9 cellular contexts compared by ENCODE assay signal in the genomic region with DNA sequence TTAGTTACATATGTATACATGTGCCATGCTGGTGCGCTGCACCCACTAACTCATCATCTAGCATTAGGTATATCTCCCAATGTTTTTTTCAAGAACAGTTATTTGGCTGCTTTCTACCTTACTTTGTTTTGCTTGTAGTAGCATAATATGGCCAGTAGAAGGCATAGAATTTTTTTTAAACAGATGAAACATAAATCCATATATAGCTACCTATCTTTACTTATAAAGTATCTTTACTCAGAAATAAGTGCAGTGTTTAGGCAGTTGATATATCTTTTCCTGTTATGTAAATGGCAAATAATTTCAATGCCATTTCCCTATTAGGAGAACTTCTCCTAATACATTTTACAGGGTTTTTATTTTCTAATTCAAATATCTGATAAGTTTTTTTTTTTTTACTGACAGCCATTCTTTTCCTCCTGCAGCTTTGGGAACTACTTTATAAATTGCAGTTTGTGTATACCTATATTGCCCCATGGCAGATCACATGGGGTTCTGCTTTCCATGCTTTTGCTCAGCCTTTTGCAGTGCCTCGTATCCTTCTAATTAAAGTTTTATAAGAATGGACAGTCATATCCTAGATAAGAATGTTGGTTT.
DNase-seq lines count a peak whose midpoint lies in the region; ATAC-seq and TF ChIP-seq lines count a peak whose summit lies in the region.
"Had no signal": no experiment of that assay in that cellular context is flagged by ENCODE, and none has a peak within 500 bp of the region (broad histone marks: within the 10 kb centered on the region; RNA-seq: fewer than 3 reads in every experiment).

No MANE protein-coding gene starts in this region.

- intact Hi-C loops in tibial artery (cut with DNase I; ENCODE audit: low total_unique reads), result no loop called here

- H3K4me3 ChIP-seq in GM06990 (replicated peaks; ENCODE audit: low read depth, low read length), result no peak overlapping the region
- H3K4me3 ChIP-seq in Peyer's patch, result no peak overlapping the region
- no peak overlapping the region for H3K4me3 ChIP-seq in tibial artery

- ATAC-seq in foreskin keratinocyte, result peak; percentile 54
- ATAC-seq in stimulated activated naive B cell treated with anti-CD40 and anti-IgM and Interleukin-4, amounts not matched to agents 10 μg/mL and 1 μg/mL and 100 μg/mL, for 72 hours (replicated peaks), result no peak

- peaks cover 6 to 21% of the 10 kb centered on the region in 2 donors for H3K36me3 Mint-ChIP-seq in stimulated activated naive B cell treated with anti-CD40 and anti-IgM and Interleukin-4, amounts not matched to agents 10 μg/mL and 1 μg/mL and 100 μg/mL, for 72 hours

- peaks cover 5% of the 10 kb centered on the region for H3K36me3 ChIP-seq in GM06990 (ENCODE audit: control insufficient read depth, insufficient read depth, low read length)
- H3K36me3 ChIP-seq in Peyer's patch, result peaks cover 0 to 65% (median 3%) of the 10 kb centered on the region in 3 donors
- peaks cover 22 to 62% (median 36%) of the 10 kb centered on the region in 3 donors for H3K36me3 ChIP-seq in tibial artery

- H3K4me1 ChIP-seq in Peyer's patch (no peaks in the 10 kb centered on the region), foreskin keratinocyte (peaks cover under 1% of the 10 kb centered on the region), tibial artery (no peaks in the 10 kb centered on the region)

- H3K9me3 ChIP-seq in Peyer's patch, result no peaks in the 10 kb centered on the region
- no peaks in the 10 kb centered on the region for H3K9me3 ChIP-seq in tibial artery

- no peak overlapping the region for H3K27ac Mint-ChIP-seq in stimulated activated naive B cell treated with anti-CD40 and anti-IgM and Interleukin-4, amounts not matched to agents 10 μg/mL and 1 μg/mL and 100 μg/mL, for 72 hours

- no peak for DNase-seq in GM06990 (ENCODE audit: extremely low read depth, insufficient read length)
- DNase-seq in Peyer's patch, result no peak
- DNase-seq in foreskin keratinocyte, result no peak
- DNase-seq in tibial artery, result no peak
- DNase-seq in NCI-H2029 (lab: John Stamatoyannopoulos, UW), result no peak
- no peak for DNase-seq in NCI-H2107 treated with DMSO at 0.1 percent for 48 hours (lab: John Stamatoyannopoulos, UW; ENCODE audit: unreplicated experiment)
- no peak for DNase-seq in stimulated activated naive B cell treated with anti-CD40 and anti-IgM and Interleukin-4, amounts not matched to agents 10 μg/mL and 1 μg/mL and 100 μg/mL, for 72 hours
- DNase-seq: activated gamma-delta T cell treated with Interleukin-2 at 50 U/mL for 16 hours had no signal

- peaks cover 0 to 1% of the 10 kb centered on the region in 2 donors for H3K4me1 Mint-ChIP-seq in stimulated activated naive B cell treated with anti-CD40 and anti-IgM and Interleukin-4, amounts not matched to agents 10 μg/mL and 1 μg/mL and 100 μg/mL, for 72 hours

- H3K27me3 ChIP-seq in GM06990 (replicated peaks; ENCODE audit: control insufficient read depth, insufficient read depth, low read length) (no peaks in the 10 kb centered on the region), Peyer's patch (no peaks in the 10 kb centered on the region), foreskin keratinocyte (no peaks in the 10 kb centered on the region), tibial artery (no peaks in the 10 kb centered on the region)

- H3K9me3 Mint-ChIP-seq in stimulated activated naive B cell treated with anti-CD40 and anti-IgM and Interleukin-4, amounts not matched to agents 10 μg/mL and 1 μg/mL and 100 μg/mL, for 72 hours, result no peaks in the 10 kb centered on the region

- no peak overlapping the region for H3K4me3 Mint-ChIP-seq in stimulated activated naive B cell treated with anti-CD40 and anti-IgM and Interleukin-4, amounts not matched to agents 10 μg/mL and 1 μg/mL and 100 μg/mL, for 72 hours

- H3K27me3 Mint-ChIP-seq in stimulated activated naive B cell treated with anti-CD40 and anti-IgM and Interleukin-4, amounts not matched to agents 10 μg/mL and 1 μg/mL and 100 μg/mL, for 72 hours, result no peaks in the 10 kb centered on the region

- H3K27ac ChIP-seq in 22Rv1 (no peak overlapping the region), Peyer's patch (no peak overlapping the region), foreskin keratinocyte (no peak overlapping the region), tibial artery (no peak overlapping the region)

- no peak for TF ChIP-seq POLR2A in Peyer's patch (IDR thresholded peaks at IDR 0.05)

- TF ChIP-seq CTCF in 22Rv1 (IDR thresholded peaks at IDR 0.05) (peak; percentile 61), GM06990 (IDR thresholded peaks at IDR 0.05; ENCODE audit: insufficient read depth, low read length, poor library complexity, severe bottlenecking) (peak; percentile 42), Peyer's patch (IDR thresholded peaks at IDR 0.05) (peak in 5 of 6 experiments; percentile 25 to 43 (median 41)), foreskin keratinocyte (conservative IDR thresholded peaks at IDR 0.05) (peak; percentile 58), tibial artery (IDR thresholded peaks at IDR 0.05) (peak in 1 of 2 experiments; percentile 24)
